Comparison of ENCODE assay signal across 1 cellular context in genomic region chr10:108911814-108912541, GRCh38.
TF ChIP-seq lines count a peak whose summit lies in the region.

No MANE protein-coding gene starts in this region.

TF ChIP-seq in WTC11, 78 proteins besides CTCF, POLR2A, EP300 and RAD21 (continued from another document):
- TF ChIP-seq ARID4B (CRISPR knock-in tag; IDR thresholded peaks at IDR 0.05; ENCODE audit: borderline replicate concordance), result no peak; the same call in 1 of the 2 replicates
- TF ChIP-seq CREB1 (CRISPR knock-in tag; IDR thresholded peaks at IDR 0.05), result no peak
- TF ChIP-seq ZNF138 (CRISPR knock-in tag; conservative IDR thresholded peaks at IDR 0.05), result 0 out of 2 replicates have a peak, but pooled peaks have one; percentile 20
- peak; percentile 58; the same call in 1 of the 2 replicates for TF ChIP-seq PRDM15 (CRISPR knock-in tag; IDR thresholded peaks at IDR 0.05)
- TF ChIP-seq ZNF317 (CRISPR knock-in tag; IDR thresholded peaks at IDR 0.05; ENCODE audit: borderline replicate concordance, low read depth), result no peak
- TF ChIP-seq FOXP4 (CRISPR knock-in tag; IDR thresholded peaks at IDR 0.05), result no peak
- no peak for TF ChIP-seq ERG (CRISPR knock-in tag; IDR thresholded peaks at IDR 0.05)
